Comparison of ENCODE assay signal across 1 cellular context in genomic region chr19:46366620-46367277, GRCh38.
TF ChIP-seq lines count a peak whose summit lies in the region.

No MANE protein-coding gene starts in this region.

TF ChIP-seq in endothelial cell of umbilical vein, 7 proteins besides CTCF, POLR2A, EP300 and RAD21:
- TF ChIP-seq GATA2 (IDR thresholded peaks at IDR 0.05; ENCODE audit: insufficient read depth, insufficient read length, low read depth, low read length), result no peak
- TF ChIP-seq, protein P1, sequence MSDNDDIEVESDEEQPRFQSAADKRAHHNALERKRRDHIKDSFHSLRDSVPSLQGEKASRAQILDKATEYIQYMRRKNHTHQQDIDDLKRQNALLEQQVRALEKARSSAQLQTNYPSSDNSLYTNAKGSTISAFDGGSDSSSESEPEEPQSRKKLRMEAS (IDR thresholded peaks at IDR 0.05; ENCODE audit: insufficient read depth, insufficient read length), result no peak
- no peak for TF ChIP-seq FOS (IDR thresholded peaks at IDR 0.05; ENCODE audit: borderline replicate concordance, insufficient read depth, low read length)
